Comparison of ENCODE assay signal across 1 cellular context in the genomic region with DNA sequence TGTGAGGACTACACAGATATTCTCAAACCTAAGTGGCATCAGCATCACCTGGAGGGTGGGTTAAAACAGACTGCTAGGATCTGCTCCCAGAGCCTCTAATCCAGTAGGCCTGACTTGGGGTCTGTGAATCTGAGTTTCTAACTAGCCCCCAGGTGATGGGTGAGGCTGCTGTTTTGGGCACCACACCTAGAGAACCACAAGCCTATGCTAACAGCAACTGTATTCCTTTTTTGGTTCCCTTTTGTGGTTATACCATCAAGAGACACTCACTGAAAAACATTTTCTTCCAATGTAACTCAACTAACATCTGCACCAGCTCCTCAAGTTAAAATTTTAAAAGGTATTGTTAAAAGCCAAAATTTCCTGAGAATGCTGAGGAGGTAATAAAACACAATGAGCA.
TF ChIP-seq lines count a peak whose summit lies in the region.

No MANE protein-coding gene starts in this region.

TF ChIP-seq in WTC11, 78 proteins besides CTCF, POLR2A, EP300 and RAD21 (continued from another document):
- TF ChIP-seq AFF4 (CRISPR knock-in tag; IDR thresholded peaks at IDR 0.05; ENCODE audit: borderline replicate concordance) (no peak), MLX (CRISPR knock-in tag; IDR thresholded peaks at IDR 0.05) (no peak), FOXJ3 (CRISPR knock-in tag; IDR thresholded peaks at IDR 0.05; ENCODE audit: borderline replicate concordance) (no peak), ZNF138 (CRISPR knock-in tag; conservative IDR thresholded peaks at IDR 0.05) (no peak), SOX15 (CRISPR knock-in tag; IDR thresholded peaks at IDR 0.05) (no peak), NFATC4 (CRISPR knock-in tag; IDR thresholded peaks at IDR 0.05) (no peak), TEAD4 (CRISPR knock-in tag; IDR thresholded peaks at IDR 0.05) (no peak), MAX (CRISPR knock-in tag; IDR thresholded peaks at IDR 0.05) (no peak), ZNF425 (CRISPR knock-in tag; conservative IDR thresholded peaks at IDR 0.05) (no peak), USF1 (CRISPR knock-in tag; IDR thresholded peaks at IDR 0.05) (no peak), ZNF317 (CRISPR knock-in tag; IDR thresholded peaks at IDR 0.05; ENCODE audit: borderline replicate concordance, low read depth) (no peak), USF2 (CRISPR knock-in tag; IDR thresholded peaks at IDR 0.05) (no peak), FOXK1 (CRISPR knock-in tag; IDR thresholded peaks at IDR 0.05) (no peak), ETV6 (CRISPR knock-in tag; IDR thresholded peaks at IDR 0.05) (no peak), FOXP4 (CRISPR knock-in tag; IDR thresholded peaks at IDR 0.05) (no peak)
- TF ChIP-seq, protein P1, sequence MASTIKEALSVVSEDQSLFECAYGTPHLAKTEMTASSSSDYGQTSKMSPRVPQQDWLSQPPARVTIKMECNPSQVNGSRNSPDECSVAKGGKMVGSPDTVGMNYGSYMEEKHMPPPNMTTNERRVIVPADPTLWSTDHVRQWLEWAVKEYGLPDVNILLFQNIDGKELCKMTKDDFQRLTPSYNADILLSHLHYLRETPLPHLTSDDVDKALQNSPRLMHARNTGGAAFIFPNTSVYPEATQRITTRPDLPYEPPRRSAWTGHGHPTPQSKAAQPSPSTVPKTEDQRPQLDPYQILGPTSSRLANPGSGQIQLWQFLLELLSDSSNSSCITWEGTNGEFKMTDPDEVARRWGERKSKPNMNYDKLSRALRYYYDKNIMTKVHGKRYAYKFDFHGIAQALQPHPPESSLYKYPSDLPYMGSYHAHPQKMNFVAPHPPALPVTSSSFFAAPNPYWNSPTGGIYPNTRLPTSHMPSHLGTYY (CRISPR knock-in tag; IDR thresholded peaks at IDR 0.05): no peak
- TF ChIP-seq, protein P2, sequence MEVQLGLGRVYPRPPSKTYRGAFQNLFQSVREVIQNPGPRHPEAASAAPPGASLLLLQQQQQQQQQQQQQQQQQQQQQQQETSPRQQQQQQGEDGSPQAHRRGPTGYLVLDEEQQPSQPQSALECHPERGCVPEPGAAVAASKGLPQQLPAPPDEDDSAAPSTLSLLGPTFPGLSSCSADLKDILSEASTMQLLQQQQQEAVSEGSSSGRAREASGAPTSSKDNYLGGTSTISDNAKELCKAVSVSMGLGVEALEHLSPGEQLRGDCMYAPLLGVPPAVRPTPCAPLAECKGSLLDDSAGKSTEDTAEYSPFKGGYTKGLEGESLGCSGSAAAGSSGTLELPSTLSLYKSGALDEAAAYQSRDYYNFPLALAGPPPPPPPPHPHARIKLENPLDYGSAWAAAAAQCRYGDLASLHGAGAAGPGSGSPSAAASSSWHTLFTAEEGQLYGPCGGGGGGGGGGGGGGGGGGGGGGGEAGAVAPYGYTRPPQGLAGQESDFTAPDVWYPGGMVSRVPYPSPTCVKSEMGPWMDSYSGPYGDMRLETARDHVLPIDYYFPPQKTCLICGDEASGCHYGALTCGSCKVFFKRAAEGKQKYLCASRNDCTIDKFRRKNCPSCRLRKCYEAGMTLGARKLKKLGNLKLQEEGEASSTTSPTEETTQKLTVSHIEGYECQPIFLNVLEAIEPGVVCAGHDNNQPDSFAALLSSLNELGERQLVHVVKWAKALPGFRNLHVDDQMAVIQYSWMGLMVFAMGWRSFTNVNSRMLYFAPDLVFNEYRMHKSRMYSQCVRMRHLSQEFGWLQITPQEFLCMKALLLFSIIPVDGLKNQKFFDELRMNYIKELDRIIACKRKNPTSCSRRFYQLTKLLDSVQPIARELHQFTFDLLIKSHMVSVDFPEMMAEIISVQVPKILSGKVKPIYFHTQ (CRISPR knock-in tag; IDR thresholded peaks at IDR 0.05): no peak
- TF ChIP-seq, protein P3, sequence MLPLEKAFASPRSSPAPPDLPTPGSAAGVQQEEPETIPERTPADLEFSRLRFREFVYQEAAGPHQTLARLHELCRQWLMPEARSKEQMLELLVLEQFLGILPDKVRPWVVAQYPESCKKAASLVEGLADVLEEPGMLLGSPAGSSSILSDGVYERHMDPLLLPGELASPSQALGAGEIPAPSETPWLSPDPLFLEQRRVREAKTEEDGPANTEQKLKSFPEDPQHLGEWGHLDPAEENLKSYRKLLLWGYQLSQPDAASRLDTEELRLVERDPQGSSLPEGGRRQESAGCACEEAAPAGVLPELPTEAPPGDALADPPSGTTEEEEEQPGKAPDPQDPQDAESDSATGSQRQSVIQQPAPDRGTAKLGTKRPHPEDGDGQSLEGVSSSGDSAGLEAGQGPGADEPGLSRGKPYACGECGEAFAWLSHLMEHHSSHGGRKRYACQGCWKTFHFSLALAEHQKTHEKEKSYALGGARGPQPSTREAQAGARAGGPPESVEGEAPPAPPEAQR (CRISPR knock-in tag; IDR thresholded peaks at IDR 0.05): no peak
